ENCODE assay signal across 14 cellular contexts in genomic region chr6:35441205-35441604, GRCh38. TPM values are rescaled to one million over a fixed set of nuclear protein-coding genes. Genes with fewer than 3 reads are reported as not detected.
DNase-seq lines count a peak whose midpoint lies in the region; ATAC-seq and TF ChIP-seq lines count a peak whose summit lies in the region.
"Had no signal": no experiment of that assay in that cellular context is flagged by ENCODE, and none has a peak within 500 bp of the region (broad histone marks: within the 10 kb centered on the region; RNA-seq: fewer than 3 reads in every experiment).

No MANE protein-coding gene starts in this region.

- H2BK120ac ChIP-seq in trophoblast cell (ENCODE audit: insufficient read depth, low read length, poor library complexity): no peak overlapping the region

- H4K12ac ChIP-seq in trophoblast cell (ENCODE audit: low read depth, low read length): no peak overlapping the region

- no peaks in the 10 kb centered on the region for H3K4me1 ChIP-seq in cardiac muscle cell (ENCODE audit: low read depth)
- H3K4me1 ChIP-seq in left ventricle myocardium inferior: no peaks in the 10 kb centered on the region
- H3K4me1 ChIP-seq in right cardiac atrium (ENCODE audit: control insufficient read depth, insufficient read depth, low read length): no peaks in the 10 kb centered on the region
- peaks cover 3 to 4% of the 10 kb centered on the region in 2 experiments for H3K4me1 ChIP-seq in trophoblast cell (ENCODE audit: control insufficient read depth in 1 of 2, insufficient read depth in 2 of 2, low read length in 2 of 2)

- TF ChIP-seq CTCF in cardiac muscle cell (IDR thresholded peaks at IDR 0.05; ENCODE audit: low read depth, low read length) (no peak), left ventricle myocardium inferior (IDR thresholded peaks at IDR 0.05; ENCODE audit: borderline replicate concordance) (no peak)

- H2AK5ac ChIP-seq in trophoblast cell (ENCODE audit: low read length): no peak overlapping the region

- H3K18ac ChIP-seq in trophoblast cell (ENCODE audit: low read length): no peak overlapping the region

- no peak overlapping the region for H2AFZ ChIP-seq in trophoblast cell (ENCODE audit: insufficient read depth, low read length, poor library complexity)

- H3K9me3 ChIP-seq in cardiac muscle cell (ENCODE audit: low read depth) (no peaks in the 10 kb centered on the region), left ventricle myocardium inferior (replicated peaks) (no peaks in the 10 kb centered on the region), right cardiac atrium (ENCODE audit: control insufficient read depth, low read length) (no peaks in the 10 kb centered on the region), trophoblast cell (ENCODE audit: insufficient read depth, low read depth, low read length) (no peaks in the 10 kb centered on the region)
- H3K9me3 ChIP-seq: BLaER1 treated with 17β-estradiol and CSF1 and Interleukin-3, amounts not matched to agents 10 nM and 100 nM had no signal

- no peak overlapping the region for H3K4me2 ChIP-seq in trophoblast cell (ENCODE audit: low read length)
- H3K4me2 ChIP-seq: BLaER1 treated with 17β-estradiol and CSF1 and Interleukin-3, amounts not matched to agents 10 nM and 100 nM had no signal

- no peak overlapping the region for H4K8ac ChIP-seq in trophoblast cell (ENCODE audit: low read depth, low read length)

- H3K79me1 ChIP-seq in trophoblast cell (ENCODE audit: low read length): no peaks in the 10 kb centered on the region

- no peak overlapping the region for H4K91ac ChIP-seq in trophoblast cell (ENCODE audit: low read depth, low read length)

- H2BK5ac ChIP-seq in trophoblast cell (ENCODE audit: low read depth, low read length, poor library complexity): no peak overlapping the region

- 49% methylated on average over 3 of the region's 3 CpGs for WGBS in right cardiac atrium
- no CpG with 5 or more reads among the region's 3 CpGs for WGBS in trophoblast cell (ENCODE audit: extremely low coverage, insufficient coverage, insufficient read length)

- peak in 1 of 2 donors; percentile 28 for DNase-seq in cardiac muscle cell (ENCODE audit: low read depth in 1 of 2, low spot score in 1 of 2)
- no peak for DNase-seq in left ventricle myocardium inferior
- DNase-seq in right cardiac atrium: peak in 1 of 3 donors; percentile 68
- no peak for DNase-seq in trophoblast cell
- no peak for DNase-seq in hepatic stellate cell (ENCODE audit: low spot score)
- DNase-seq: ACHN; CD4-positive, CD25-positive, alpha-beta regulatory T cell; DMS53; GF-D8 had no signal

- no peak overlapping the region for H3K14ac ChIP-seq in trophoblast cell (ENCODE audit: low read length)

- H3K4me3 ChIP-seq in cardiac muscle cell: no peak overlapping the region
- H3K4me3 ChIP-seq in left ventricle myocardium inferior: no peak overlapping the region
- H3K4me3 ChIP-seq in right cardiac atrium (ENCODE audit: low read length): no peak overlapping the region
- H3K4me3 ChIP-seq in trophoblast cell (ENCODE audit: low read depth, low read length): no peak overlapping the region
- H3K4me3 ChIP-seq: BLaER1 treated with 17β-estradiol and CSF1 and Interleukin-3, amounts not matched to agents 10 nM and 100 nM had no signal

- no peak overlapping the region for H2BK12ac ChIP-seq in trophoblast cell (ENCODE audit: low read length)

- ATAC-seq in right cardiac atrium: peak; percentile 69 to 73
- no peak for ATAC-seq in GM18873 (IDR thresholded peaks at IDR 0.05; ENCODE audit: low FRiP score, unreplicated experiment)
- ATAC-seq in GM19328 (IDR thresholded peaks at IDR 0.05; ENCODE audit: unreplicated experiment): no peak
- ATAC-seq: HCT116 had no signal

- no peaks in the 10 kb centered on the region for H3K27me3 ChIP-seq in cardiac muscle cell
- no peaks in the 10 kb centered on the region for H3K27me3 ChIP-seq in left ventricle myocardium inferior (ENCODE audit: low read depth)
- H3K27me3 ChIP-seq in right cardiac atrium (ENCODE audit: control insufficient read depth, insufficient read depth): no peaks in the 10 kb centered on the region
- H3K27me3 ChIP-seq in trophoblast cell (ENCODE audit: insufficient read depth, low read length): no peaks in the 10 kb centered on the region
- H3K27me3 ChIP-seq: BLaER1 treated with 17β-estradiol and CSF1 and Interleukin-3, amounts not matched to agents 10 nM and 100 nM had no signal

- H3K27ac ChIP-seq in cardiac muscle cell (peak overlapping the region; percentile 48), left ventricle myocardium inferior (replicated peaks) (no peak overlapping the region), right cardiac atrium (ENCODE audit: low read length) (no peak overlapping the region), trophoblast cell (ENCODE audit: low read depth, low read length) (no peak overlapping the region)
- H3K27ac ChIP-seq: BLaER1 treated with 17β-estradiol and CSF1 and Interleukin-3, amounts not matched to agents 10 nM and 100 nM; HL-60 had no signal

- intact Hi-C loops in left ventricle myocardium inferior (cut with micrococcal nuclease) (no loop called here), right cardiac atrium (cut with DNase I) (no loop called here)

- no peaks in the 10 kb centered on the region for H3K79me2 ChIP-seq in trophoblast cell (ENCODE audit: control insufficient read depth, insufficient read depth, low read length, poor library complexity)

- no peak overlapping the region for H3K23ac ChIP-seq in trophoblast cell (ENCODE audit: low read length)

- no peak overlapping the region for H3K4ac ChIP-seq in trophoblast cell (ENCODE audit: low read depth, low read length)

- H3K36me3 ChIP-seq in cardiac muscle cell (no peaks in the 10 kb centered on the region), left ventricle myocardium inferior (no peaks in the 10 kb centered on the region), trophoblast cell (ENCODE audit: control insufficient read depth in 1 of 2, insufficient read depth in 2 of 2, low read length in 2 of 2) (no peaks in the 10 kb centered on the region)
- H3K36me3 ChIP-seq: BLaER1 treated with 17β-estradiol and CSF1 and Interleukin-3, amounts not matched to agents 10 nM and 100 nM had no signal

- peak overlapping the region; percentile 23 for H3K9ac ChIP-seq in trophoblast cell (ENCODE audit: low read length)
- H3K9ac ChIP-seq: BLaER1 treated with 17β-estradiol and CSF1 and Interleukin-3, amounts not matched to agents 10 nM and 100 nM had no signal

RNA-seq across cellular contexts. Expression of gene FANCE, which starts 10.9 kb away (rescaled TPM):
- total RNA-seq in cardiac muscle cell (23.8 and 28.1 TPM in 2 replicates), left ventricle myocardium inferior (3.7 TPM), right cardiac atrium (1 to 10 TPM; 1.3 to 4.7 (median 3.1) TPM)
- polyA plus RNA-seq in cardiac muscle cell (19.4 and 21.3 TPM in 2 replicates), right cardiac atrium (2.0 TPM)
- 11.4 and 11.5 TPM in 2 replicates for polyA plus RNA-seq in trophoblast cell (2013)

RNA-seq across cellular contexts. Expression of gene RPL10A, which starts 27.0 kb away (rescaled TPM):
- total RNA-seq in cardiac muscle cell (1,095 and 1,320 TPM in 2 replicates), left ventricle myocardium inferior (552 TPM), right cardiac atrium (100 to 1,000 TPM; 608 to 717 (median 617) TPM)
- polyA plus RNA-seq in cardiac muscle cell (390 and 521 TPM in 2 replicates), right cardiac atrium (672 TPM)
- 1,387 and 1,493 TPM in 2 replicates for polyA plus RNA-seq in trophoblast cell (2013)

RNA-seq across cellular contexts. Expression of gene TEAD3, which starts 55.7 kb away (rescaled TPM):
- total RNA-seq in cardiac muscle cell (65.2 and 98.6 TPM in 2 replicates), left ventricle myocardium inferior (28.0 TPM), right cardiac atrium (10 to 100 TPM; 27.0 to 50.1 (median 38.2) TPM)
- polyA plus RNA-seq in cardiac muscle cell (64.0 and 78.3 TPM in 2 replicates), right cardiac atrium (27.1 TPM)
- 196 and 208 TPM in 2 replicates for polyA plus RNA-seq in trophoblast cell (2013)
- total RNA-seq: CD4-positive, CD25-positive, alpha-beta regulatory T cell had no signal

Comparison
In these comparisons a context has a peak if more than half of its experiments do, and no peak if none do; other contexts are left out.
1. ATAC-seq: peak in right cardiac atrium (2 of 2); none in GM18873 (single experiment) and GM19328 (single experiment).